Comparison of ENCODE assay signal across 23 cellular contexts in the genomic region with DNA sequence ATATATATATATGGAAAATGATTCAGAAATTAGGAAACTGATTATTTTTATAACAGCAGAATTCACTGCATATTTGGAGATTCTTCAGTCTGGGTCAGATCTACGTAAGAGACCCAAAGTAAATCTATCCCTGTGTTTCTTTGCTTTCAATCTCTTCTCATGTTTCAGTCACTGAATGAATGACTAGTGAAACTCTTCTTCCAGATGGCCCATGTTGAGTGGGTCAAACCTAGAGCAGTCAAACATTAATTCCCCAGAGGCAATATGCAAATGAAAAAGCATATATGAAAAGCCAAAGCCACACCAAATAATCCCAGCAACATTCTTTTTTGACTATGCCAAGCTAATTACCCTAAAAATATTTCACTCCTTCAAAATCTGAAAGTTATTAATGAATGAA.
DNase-seq lines count a peak whose midpoint lies in the region; ATAC-seq lines count a peak whose summit lies in the region.
"Had no signal": no experiment of that assay in that cellular context is flagged by ENCODE, and none has a peak within 500 bp of the region (broad histone marks: within the 10 kb centered on the region; RNA-seq: fewer than 3 reads in every experiment).

No MANE protein-coding gene starts in this region.

- peak; percentile 75 for ATAC-seq in GM18861 (IDR thresholded peaks at IDR 0.05; ENCODE audit: unreplicated experiment)
- ATAC-seq in GM21528 (IDR thresholded peaks at IDR 0.05; ENCODE audit: low FRiP score, unreplicated experiment): peak; percentile 57
- peak; percentile 77 for ATAC-seq in HG03175 (IDR thresholded peaks at IDR 0.05; ENCODE audit: unreplicated experiment)
- no peak for ATAC-seq in HG03097 (IDR thresholded peaks at IDR 0.05; ENCODE audit: low FRiP score, unreplicated experiment)
- no peak for ATAC-seq in HG03571 (IDR thresholded peaks at IDR 0.05; ENCODE audit: unreplicated experiment)
- no peak for ATAC-seq in HG03108 (IDR thresholded peaks at IDR 0.05; ENCODE audit: unreplicated experiment)
- ATAC-seq: HepG2; psoas muscle; stimulated activated naive CD8-positive, alpha-beta T cell treated with anti-CD3 and anti-CD28 coated beads, Interleukin-15, amount 100 ng/mL, for 72 hours had no signal

- DNase-seq in NCI-H524 treated with DMSO at 0.1 percent for 48 hours (lab: John Stamatoyannopoulos, UW) (peak; percentile 81), hypothalamus (lab: John Stamatoyannopoulos, UW) (no peak)
- DNase-seq: activated naive CD4-positive, alpha-beta T cell treated with Interleukin-2 at 50 U/mL for 16 hours; activated T-cell treated with anti-CD3 and anti-CD28 coated beads, Interleukin-2, amount 50 U/mL, for 1 hour; adrenal gland; brain microvascular endothelial cell; Calu3; effector memory CD4-positive, alpha-beta T cell; EL; erythroblast; Kasumi-1; NCI-H1694 treated with DMSO at 0.1 percent for 48 hours; NCI-H82; psoas muscle; stimulated activated naive CD8-positive, alpha-beta T cell treated with anti-CD3 and anti-CD28 coated beads, Interleukin-15, amount 100 ng/mL, for 72 hours; thyroid gland had no signal

Comparison
In these comparisons a context has a peak if more than half of its experiments do, and no peak if none do; other contexts are left out.
1. ATAC-seq: peak in GM18861 (single experiment), GM21528 (single experiment) and HG03175 (single experiment); none in HG03097 (single experiment), HG03571 (single experiment) and HG03108 (single experiment).